Comparison of ENCODE assay signal across 35 cellular contexts in genomic region chr11:39192671-39193070, GRCh38.
"Had no signal": no experiment of that assay in that cellular context is flagged by ENCODE, and none has a peak within 500 bp of the region (broad histone marks: within the 10 kb centered on the region; RNA-seq: fewer than 3 reads in every experiment).

No MANE protein-coding gene starts in this region.

- DNase-seq: activated B cell treated with CpG ODN at 0.5 μM for 24 hours; activated CD4-positive, alpha-beta memory T cell treated with anti-CD3 and anti-CD28 coated beads for 36 hours; activated CD4-positive, alpha-beta T cell treated with anti-CD3 and anti-CD28 coated beads for 4 hours; activated CD4-positive, alpha-beta T cell treated with anti-CD3 and anti-CD28 coated beads, Interleukin-2, amount 10 ng/mL, durations not matched to agents 24 days and 14 days; activated CD4-positive, alpha-beta T cell treated with anti-CD3 and anti-CD28 coated beads, Interleukin-2, amount 50 U/mL, for 1 hour; activated CD4-positive, alpha-beta T cell treated with anti-CD3 and anti-CD28 coated beads, Interleukin-2, amount 50 U/mL, for 4 hours; activated CD4-positive, CD25-positive, alpha-beta regulatory T cell treated with anti-CD3 and anti-CD28 coated beads, Interleukin-2, amount 50 U/mL, for 72 hours; activated CD8-positive, alpha-beta memory T cell treated with anti-CD3 and anti-CD28 coated beads, Interleukin-2, amount 50 U/mL, for 4 hours; activated CD8-positive, alpha-beta T cell treated with anti-CD3 and anti-CD28 coated beads for 36 hours; activated effector memory CD4-positive, alpha-beta T cell treated with anti-CD3 and anti-CD28 coated beads, Interleukin-2, amount 50 U/mL, for 16 hours; activated gamma-delta T cell treated with Interleukin-2 at 50 U/mL for 16 hours; activated naive CD4-positive, alpha-beta T cell; activated naive CD4-positive, alpha-beta T cell treated with anti-CD3 and anti-CD28 coated beads for 36 hours; activated naive CD4-positive, alpha-beta T cell treated with anti-CD3 and anti-CD28 coated beads, Interleukin-2, amount 50 U/mL, for 16 hours; activated naive CD8-positive, alpha-beta T cell treated with anti-CD3 and anti-CD28 coated beads, Interleukin-2, amount 10 ng/mL, durations not matched to agents 7 days and 5 days; activated T-cell treated with anti-CD3 and anti-CD28 coated beads for 4 hours; activated T-cell treated with anti-CD3 and anti-CD28 coated beads, Interleukin-2, amount 50 U/mL, for 1 hour; activated T-cell treated with anti-CD3 and anti-CD28 coated beads, Interleukin-2, amount 50 U/mL, for 4 hours; activated T-cell treated with anti-CD3 and anti-CD28 coated beads, Interleukin-2, amount 50 U/mL, for 72 hours; adrenal gland; amniotic stem cell; aorta; body of pancreas; brain microvascular endothelial cell; central memory CD4-positive, alpha-beta T cell; T-helper 1 cell; T-helper 2 cell; T-helper 9 cell had no signal

- H3K4me3 Mint-ChIP-seq: activated B cell treated with CpG ODN at 0.5 μM for 24 hours; activated CD4-positive, alpha-beta memory T cell treated with anti-CD3 and anti-CD28 coated beads for 36 hours; activated CD4-positive, alpha-beta T cell treated with anti-CD3 and anti-CD28 coated beads, Interleukin-2, amount 10 ng/mL, durations not matched to agents 24 days and 14 days; activated CD8-positive, alpha-beta T cell treated with anti-CD3 and anti-CD28 coated beads for 36 hours; activated naive CD4-positive, alpha-beta T cell treated with anti-CD3 and anti-CD28 coated beads for 36 hours; activated naive CD8-positive, alpha-beta T cell treated with anti-CD3 and anti-CD28 coated beads, Interleukin-2, amount 10 ng/mL, durations not matched to agents 7 days and 5 days; activated T-cell treated with anti-CD3 and anti-CD28 coated beads, Interleukin-2, amount 50 U/mL, for 4 hours; activated T-cell treated with anti-CD3 and anti-CD28 coated beads, Interleukin-2, amount 50 U/mL, for 72 hours; activated T-helper 1 cell treated with anti-CD3 and anti-CD28 coated beads, Interleukin-12 subunit alpha, Interleukin-12 subunit beta, Interleukin-2, Interleukin-4 antibody, amounts not matched to agents 30 ng/mL and 10 ng/mL and 1 ng/mL, durations not matched to agents 14 hours and 24 hours and 36 hours; activated T-helper 17 cell treated with anti-CD3 and anti-CD28 coated beads, Interleukin-2, amount 50 U/mL, for 72 hours; T-helper 1 cell treated with Interleukin-12 subunit alpha and Interleukin-12 subunit beta and Interleukin-4 antibody, amounts not matched to agents 30 μg/mL and 1 μg/mL, for 36 hours; T-helper 2 cell treated with Interferon-gamma antibody and Interleukin-4, amounts not matched to agents 5 μg/mL and 100 μg/mL, for 36 hours had no signal

- H3K27ac ChIP-seq: adrenal gland, body of pancreas, brain microvascular endothelial cell, breast epithelium, VCaP had no signal

- H3K4me3 ChIP-seq: adrenal gland, body of pancreas, breast epithelium had no signal

- H3K4me1 Mint-ChIP-seq: activated B cell treated with CpG ODN at 0.5 μM for 24 hours; activated CD4-positive, alpha-beta T cell treated with anti-CD3 and anti-CD28 coated beads, Interleukin-2, amount 10 ng/mL, durations not matched to agents 24 days and 14 days; activated naive CD8-positive, alpha-beta T cell treated with anti-CD3 and anti-CD28 coated beads, Interleukin-2, amount 10 ng/mL, durations not matched to agents 7 days and 5 days; activated T-helper 17 cell treated with anti-CD3 and anti-CD28 coated beads, Interleukin-2, amount 50 U/mL, for 72 hours had no signal

- H3K9me3 ChIP-seq: adrenal gland, body of pancreas, breast epithelium had no signal

- ATAC-seq: activated CD8-positive, alpha-beta T cell treated with anti-CD3 and anti-CD28 coated beads for 36 hours; activated naive CD4-positive, alpha-beta T cell treated with anti-CD3 and anti-CD28 coated beads, Interleukin-2, amount 50 U/mL, for 72 hours; activated T-cell treated with anti-CD3 and anti-CD28 coated beads, Interleukin-2, amount 50 U/mL, for 4 hours; activated T-cell treated with anti-CD3 and anti-CD28 coated beads, Interleukin-2, amount 50 U/mL, for 72 hours; activated T-helper 17 cell treated with anti-CD3 and anti-CD28 coated beads, Interleukin-2, amount 50 U/mL, for 72 hours; body of pancreas had no signal

- H3K36me3 Mint-ChIP-seq: activated CD4-positive, alpha-beta memory T cell treated with anti-CD3 and anti-CD28 coated beads for 36 hours; activated naive CD8-positive, alpha-beta T cell treated with anti-CD3 and anti-CD28 coated beads, Interleukin-2, amount 10 ng/mL, durations not matched to agents 7 days and 5 days had no signal

- H3K36me3 ChIP-seq: adrenal gland, brain microvascular endothelial cell, breast epithelium had no signal

- H3K9me3 Mint-ChIP-seq: activated naive CD4-positive, alpha-beta T cell treated with anti-CD3 and anti-CD28 coated beads for 36 hours had no signal

- H3K27ac Mint-ChIP-seq: activated B cell treated with CpG ODN at 0.5 μM for 24 hours; activated CD4-positive, alpha-beta memory T cell treated with anti-CD3 and anti-CD28 coated beads for 36 hours; activated CD4-positive, alpha-beta T cell treated with anti-CD3 and anti-CD28 coated beads, Interleukin-2, amount 10 ng/mL, durations not matched to agents 24 days and 14 days; activated CD8-positive, alpha-beta T cell treated with anti-CD3 and anti-CD28 coated beads for 36 hours; activated naive CD4-positive, alpha-beta T cell treated with anti-CD3 and anti-CD28 coated beads for 36 hours; activated naive CD4-positive, alpha-beta T cell treated with anti-CD3 and anti-CD28 coated beads, Interleukin-2, amount 50 U/mL, for 72 hours; activated naive CD8-positive, alpha-beta T cell treated with anti-CD3 and anti-CD28 coated beads, Interleukin-2, amount 10 ng/mL, durations not matched to agents 7 days and 5 days; activated T-cell treated with anti-CD3 and anti-CD28 coated beads, Interleukin-2, amount 50 U/mL, for 72 hours; activated T-helper 1 cell treated with anti-CD3 and anti-CD28 coated beads, Interleukin-12 subunit alpha, Interleukin-12 subunit beta, Interleukin-2, Interleukin-4 antibody, amounts not matched to agents 30 ng/mL and 10 ng/mL and 1 ng/mL, durations not matched to agents 14 hours and 24 hours and 36 hours; activated T-helper 17 cell treated with anti-CD3 and anti-CD28 coated beads, Interleukin-2, amount 50 U/mL, for 72 hours; T-helper 1 cell treated with Interleukin-12 subunit alpha and Interleukin-12 subunit beta and Interleukin-4 antibody, amounts not matched to agents 30 μg/mL and 1 μg/mL, for 36 hours; T-helper 2 cell treated with Interferon-gamma antibody and Interleukin-4, amounts not matched to agents 5 μg/mL and 100 μg/mL, for 36 hours had no signal

- H3K27me3 ChIP-seq: adrenal gland, body of pancreas, brain microvascular endothelial cell, breast epithelium had no signal

- H3K27me3 Mint-ChIP-seq: activated B cell treated with CpG ODN at 0.5 μM for 24 hours; activated CD4-positive, alpha-beta memory T cell treated with anti-CD3 and anti-CD28 coated beads for 36 hours; activated CD4-positive, alpha-beta T cell treated with anti-CD3 and anti-CD28 coated beads, Interleukin-2, amount 10 ng/mL, durations not matched to agents 24 days and 14 days; activated CD8-positive, alpha-beta T cell treated with anti-CD3 and anti-CD28 coated beads for 36 hours; activated naive CD8-positive, alpha-beta T cell treated with anti-CD3 and anti-CD28 coated beads, Interleukin-2, amount 10 ng/mL, durations not matched to agents 7 days and 5 days; activated T-helper 17 cell treated with anti-CD3 and anti-CD28 coated beads, Interleukin-2, amount 50 U/mL, for 72 hours had no signal

- H3K4me1 ChIP-seq: adrenal gland, body of pancreas, breast epithelium had no signal
